In the genomic region with DNA sequence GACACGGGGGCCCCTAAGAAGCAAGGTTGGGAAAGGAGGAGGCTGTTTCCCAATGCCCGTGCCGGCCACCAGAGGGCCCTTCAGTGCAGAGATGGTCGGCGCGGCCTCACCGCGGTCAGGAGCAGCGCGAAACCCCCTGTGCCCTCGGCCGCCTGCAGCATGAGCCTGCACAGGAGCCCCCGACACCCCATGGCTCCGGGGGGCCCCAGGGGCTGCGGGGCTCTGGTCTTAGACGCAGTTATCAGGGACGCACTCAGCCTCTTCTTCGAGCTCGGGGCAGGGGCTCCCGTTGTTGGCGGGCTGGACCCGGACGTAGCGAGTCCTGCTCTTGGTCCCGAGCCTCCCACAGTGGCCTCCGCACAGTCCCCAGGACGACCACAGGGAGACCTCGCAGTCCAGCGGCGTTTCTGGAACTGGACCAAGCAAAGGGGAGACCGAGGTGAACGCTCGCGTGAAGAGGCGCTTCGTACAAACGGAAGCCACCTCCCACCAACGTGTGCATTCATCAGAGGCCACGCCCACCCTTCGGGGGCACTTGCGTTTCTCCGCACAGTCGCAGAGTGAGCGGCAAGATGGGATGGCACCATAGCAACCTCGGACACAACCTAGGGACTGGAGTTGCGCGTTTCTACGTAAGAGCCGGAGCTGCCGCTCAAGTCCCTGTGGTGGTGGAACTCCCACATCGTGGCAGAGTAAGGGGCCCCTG, we compare ENCODE assay signal across 1 cellular context.
TF ChIP-seq lines count a peak whose summit lies in the region.

No MANE protein-coding gene starts in this region.

TF ChIP-seq in HepG2, 621 proteins besides CTCF, POLR2A, EP300 and RAD21 (continued from another document and continues in another):
- no peak for TF ChIP-seq CBX1 (IDR thresholded peaks at IDR 0.05; ENCODE audit: low read depth)
- TF ChIP-seq, protein P1, sequence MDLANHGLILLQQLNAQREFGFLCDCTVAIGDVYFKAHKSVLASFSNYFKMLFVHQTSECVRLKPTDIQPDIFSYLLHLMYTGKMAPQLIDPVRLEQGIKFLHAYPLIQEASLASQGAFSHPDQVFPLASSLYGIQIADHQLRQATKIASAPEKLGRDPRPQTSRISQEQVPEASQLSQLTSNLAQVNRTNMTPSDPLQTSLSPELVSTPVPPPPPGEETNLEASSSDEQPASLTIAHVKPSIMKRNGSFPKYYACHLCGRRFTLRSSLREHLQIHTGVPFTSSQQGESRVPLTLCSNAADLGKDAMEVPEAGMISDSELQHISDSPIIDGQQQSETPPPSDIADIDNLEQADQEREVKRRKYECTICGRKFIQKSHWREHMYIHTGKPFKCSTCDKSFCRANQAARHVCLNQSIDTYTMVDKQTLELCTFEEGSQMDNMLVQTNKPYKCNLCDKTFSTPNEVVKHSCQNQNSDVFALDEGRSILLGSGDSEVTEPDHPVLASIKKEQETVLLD (CRISPR knock-in tag; IDR thresholded peaks at IDR 0.05; ENCODE audit: low read depth), result no peak
- no peak for TF ChIP-seq ZSCAN31 (CRISPR knock-in tag; IDR thresholded peaks at IDR 0.05; ENCODE audit: low read depth)
- TF ChIP-seq, protein P2, sequence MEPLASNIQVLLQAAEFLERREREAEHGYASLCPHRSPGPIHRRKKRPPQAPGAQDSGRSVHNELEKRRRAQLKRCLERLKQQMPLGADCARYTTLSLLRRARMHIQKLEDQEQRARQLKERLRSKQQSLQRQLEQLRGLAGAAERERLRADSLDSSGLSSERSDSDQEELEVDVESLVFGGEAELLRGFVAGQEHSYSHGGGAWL (CRISPR knock-in tag; IDR thresholded peaks at IDR 0.05), result no peak
- TF ChIP-seq, protein P3, sequence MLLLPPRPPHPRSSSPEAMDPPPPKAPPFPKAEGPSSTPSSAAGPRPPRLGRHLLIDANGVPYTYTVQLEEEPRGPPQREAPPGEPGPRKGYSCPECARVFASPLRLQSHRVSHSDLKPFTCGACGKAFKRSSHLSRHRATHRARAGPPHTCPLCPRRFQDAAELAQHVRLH (CRISPR knock-in tag; IDR thresholded peaks at IDR 0.05; ENCODE audit: borderline replicate concordance, low read depth), result no peak
- TF ChIP-seq SRSF1 (optimal IDR thresholded peaks at IDR 0.05; ENCODE audit: low read depth, low read length), result peak; percentile 55
- no peak for TF ChIP-seq ZNF841 (CRISPR knock-in tag; IDR thresholded peaks at IDR 0.05; ENCODE audit: borderline replicate concordance)
- TF ChIP-seq, protein P4, sequence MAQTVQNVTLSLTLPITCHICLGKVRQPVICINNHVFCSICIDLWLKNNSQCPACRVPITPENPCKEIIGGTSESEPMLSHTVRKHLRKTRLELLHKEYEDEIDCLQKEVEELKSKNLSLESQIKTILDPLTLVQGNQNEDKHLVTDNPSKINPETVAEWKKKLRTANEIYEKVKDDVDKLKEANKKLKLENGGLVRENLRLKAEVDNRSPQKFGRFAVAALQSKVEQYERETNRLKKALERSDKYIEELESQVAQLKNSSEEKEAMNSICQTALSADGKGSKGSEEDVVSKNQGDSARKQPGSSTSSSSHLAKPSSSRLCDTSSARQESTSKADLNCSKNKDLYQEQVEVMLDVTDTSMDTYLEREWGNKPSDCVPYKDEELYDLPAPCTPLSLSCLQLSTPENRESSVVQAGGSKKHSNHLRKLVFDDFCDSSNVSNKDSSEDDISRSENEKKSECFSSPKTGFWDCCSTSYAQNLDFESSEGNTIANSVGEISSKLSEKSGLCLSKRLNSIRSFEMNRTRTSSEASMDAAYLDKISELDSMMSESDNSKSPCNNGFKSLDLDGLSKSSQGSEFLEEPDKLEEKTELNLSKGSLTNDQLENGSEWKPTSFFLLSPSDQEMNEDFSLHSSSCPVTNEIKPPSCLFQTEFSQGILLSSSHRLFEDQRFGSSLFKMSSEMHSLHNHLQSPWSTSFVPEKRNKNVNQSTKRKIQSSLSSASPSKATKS (CRISPR knock-in tag; IDR thresholded peaks at IDR 0.05), result no peak
- TF ChIP-seq PAWR (CRISPR knock-in tag; IDR thresholded peaks at IDR 0.05; ENCODE audit: borderline replicate concordance), result no peak
- no peak for TF ChIP-seq ZNF83 (CRISPR knock-in tag; IDR thresholded peaks at IDR 0.05; ENCODE audit: borderline replicate concordance)
- no peak for TF ChIP-seq ZNF879 (CRISPR knock-in tag; IDR thresholded peaks at IDR 0.05)
- TF ChIP-seq, protein P5, sequence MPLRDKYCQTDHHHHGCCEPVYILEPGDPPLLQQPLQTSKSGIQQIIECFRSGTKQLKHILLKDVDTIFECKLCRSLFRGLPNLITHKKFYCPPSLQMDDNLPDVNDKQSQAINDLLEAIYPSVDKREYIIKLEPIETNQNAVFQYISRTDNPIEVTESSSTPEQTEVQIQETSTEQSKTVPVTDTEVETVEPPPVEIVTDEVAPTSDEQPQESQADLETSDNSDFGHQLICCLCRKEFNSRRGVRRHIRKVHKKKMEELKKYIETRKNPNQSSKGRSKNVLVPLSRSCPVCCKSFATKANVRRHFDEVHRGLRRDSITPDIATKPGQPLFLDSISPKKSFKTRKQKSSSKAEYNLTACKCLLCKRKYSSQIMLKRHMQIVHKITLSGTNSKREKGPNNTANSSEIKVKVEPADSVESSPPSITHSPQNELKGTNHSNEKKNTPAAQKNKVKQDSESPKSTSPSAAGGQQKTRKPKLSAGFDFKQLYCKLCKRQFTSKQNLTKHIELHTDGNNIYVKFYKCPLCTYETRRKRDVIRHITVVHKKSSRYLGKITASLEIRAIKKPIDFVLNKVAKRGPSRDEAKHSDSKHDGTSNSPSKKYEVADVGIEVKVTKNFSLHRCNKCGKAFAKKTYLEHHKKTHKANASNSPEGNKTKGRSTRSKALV (CRISPR knock-in tag; IDR thresholded peaks at IDR 0.05), result no peak
- TF ChIP-seq NFYC (CRISPR knock-in tag; IDR thresholded peaks at IDR 0.05), result no peak
- no peak for TF ChIP-seq ZKSCAN1 (IDR thresholded peaks at IDR 0.05; ENCODE audit: low read length)
- TF ChIP-seq, protein P6, sequence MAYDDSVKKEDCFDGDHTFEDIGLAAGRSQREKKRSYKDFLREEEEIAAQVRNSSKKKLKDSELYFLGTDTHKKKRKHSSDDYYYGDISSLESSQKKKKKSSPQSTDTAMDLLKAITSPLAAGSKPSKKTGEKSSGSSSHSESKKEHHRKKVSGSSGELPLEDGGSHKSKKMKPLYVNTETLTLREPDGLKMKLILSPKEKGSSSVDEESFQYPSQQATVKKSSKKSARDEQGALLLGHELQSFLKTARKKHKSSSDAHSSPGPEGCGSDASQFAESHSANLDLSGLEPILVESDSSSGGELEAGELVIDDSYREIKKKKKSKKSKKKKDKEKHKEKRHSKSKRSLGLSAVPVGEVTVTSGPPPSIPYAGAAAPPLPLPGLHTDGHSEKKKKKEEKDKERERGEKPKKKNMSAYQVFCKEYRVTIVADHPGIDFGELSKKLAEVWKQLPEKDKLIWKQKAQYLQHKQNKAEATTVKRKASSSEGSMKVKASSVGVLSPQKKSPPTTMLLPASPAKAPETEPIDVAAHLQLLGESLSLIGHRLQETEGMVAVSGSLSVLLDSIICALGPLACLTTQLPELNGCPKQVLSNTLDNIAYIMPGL (CRISPR knock-in tag; IDR thresholded peaks at IDR 0.05; ENCODE audit: borderline replicate concordance in 1 of 2, low read depth in 1 of 2), result peak; percentile 24 to 42; a peak in 1 of 4 replicates
- no peak for TF ChIP-seq ATAD3A (CRISPR knock-in tag; IDR thresholded peaks at IDR 0.05)
- 0 out of 2 replicates have a peak, but pooled peaks have one; percentile 41 for TF ChIP-seq EED (CRISPR knock-in tag; IDR thresholded peaks at IDR 0.05)
- TF ChIP-seq DNMT1 (CRISPR knock-in tag; IDR thresholded peaks at IDR 0.05), result 0 out of 2 replicates have a peak, but pooled peaks have one; percentile 32
- TF ChIP-seq ZNF326 (CRISPR knock-in tag; IDR thresholded peaks at IDR 0.05; ENCODE audit: borderline replicate concordance), result no peak
- TF ChIP-seq NAIF1 (CRISPR knock-in tag; IDR thresholded peaks at IDR 0.05; ENCODE audit: borderline replicate concordance), result no peak
- 0 out of 2 replicates have a peak, but pooled peaks have one; percentile 25 for TF ChIP-seq THAP11 (CRISPR knock-in tag; IDR thresholded peaks at IDR 0.05)
- TF ChIP-seq ZBTB7B (CRISPR knock-in tag; IDR thresholded peaks at IDR 0.05), result 0 out of 2 replicates have a peak, but pooled peaks have one; percentile 42
- TF ChIP-seq ZNF350 (CRISPR knock-in tag; IDR thresholded peaks at IDR 0.05; ENCODE audit: borderline replicate concordance, low read depth), result no peak
- TF ChIP-seq CENPT (CRISPR knock-in tag; IDR thresholded peaks at IDR 0.05; ENCODE audit: low read depth), result no peak
- TF ChIP-seq, protein P7, sequence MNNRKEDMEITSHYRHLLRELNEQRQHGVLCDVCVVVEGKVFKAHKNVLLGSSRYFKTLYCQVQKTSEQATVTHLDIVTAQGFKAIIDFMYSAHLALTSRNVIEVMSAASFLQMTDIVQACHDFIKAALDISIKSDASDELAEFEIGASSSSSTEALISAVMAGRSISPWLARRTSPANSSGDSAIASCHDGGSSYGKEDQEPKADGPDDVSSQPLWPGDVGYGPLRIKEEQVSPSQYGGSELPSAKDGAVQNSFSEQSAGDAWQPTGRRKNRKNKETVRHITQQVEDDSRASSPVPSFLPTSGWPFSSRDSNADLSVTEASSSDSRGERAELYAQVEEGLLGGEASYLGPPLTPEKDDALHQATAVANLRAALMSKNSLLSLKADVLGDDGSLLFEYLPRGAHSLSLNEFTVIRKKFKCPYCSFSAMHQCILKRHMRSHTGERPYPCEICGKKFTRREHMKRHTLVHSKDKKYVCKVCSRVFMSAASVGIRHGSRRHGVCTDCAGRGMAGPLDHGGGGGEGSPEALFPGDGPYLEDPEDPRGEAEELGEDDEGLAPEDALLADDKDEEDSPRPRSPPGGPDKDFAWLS (CRISPR knock-in tag; IDR thresholded peaks at IDR 0.05; ENCODE audit: borderline replicate concordance), result no peak
- TF ChIP-seq, protein P8, sequence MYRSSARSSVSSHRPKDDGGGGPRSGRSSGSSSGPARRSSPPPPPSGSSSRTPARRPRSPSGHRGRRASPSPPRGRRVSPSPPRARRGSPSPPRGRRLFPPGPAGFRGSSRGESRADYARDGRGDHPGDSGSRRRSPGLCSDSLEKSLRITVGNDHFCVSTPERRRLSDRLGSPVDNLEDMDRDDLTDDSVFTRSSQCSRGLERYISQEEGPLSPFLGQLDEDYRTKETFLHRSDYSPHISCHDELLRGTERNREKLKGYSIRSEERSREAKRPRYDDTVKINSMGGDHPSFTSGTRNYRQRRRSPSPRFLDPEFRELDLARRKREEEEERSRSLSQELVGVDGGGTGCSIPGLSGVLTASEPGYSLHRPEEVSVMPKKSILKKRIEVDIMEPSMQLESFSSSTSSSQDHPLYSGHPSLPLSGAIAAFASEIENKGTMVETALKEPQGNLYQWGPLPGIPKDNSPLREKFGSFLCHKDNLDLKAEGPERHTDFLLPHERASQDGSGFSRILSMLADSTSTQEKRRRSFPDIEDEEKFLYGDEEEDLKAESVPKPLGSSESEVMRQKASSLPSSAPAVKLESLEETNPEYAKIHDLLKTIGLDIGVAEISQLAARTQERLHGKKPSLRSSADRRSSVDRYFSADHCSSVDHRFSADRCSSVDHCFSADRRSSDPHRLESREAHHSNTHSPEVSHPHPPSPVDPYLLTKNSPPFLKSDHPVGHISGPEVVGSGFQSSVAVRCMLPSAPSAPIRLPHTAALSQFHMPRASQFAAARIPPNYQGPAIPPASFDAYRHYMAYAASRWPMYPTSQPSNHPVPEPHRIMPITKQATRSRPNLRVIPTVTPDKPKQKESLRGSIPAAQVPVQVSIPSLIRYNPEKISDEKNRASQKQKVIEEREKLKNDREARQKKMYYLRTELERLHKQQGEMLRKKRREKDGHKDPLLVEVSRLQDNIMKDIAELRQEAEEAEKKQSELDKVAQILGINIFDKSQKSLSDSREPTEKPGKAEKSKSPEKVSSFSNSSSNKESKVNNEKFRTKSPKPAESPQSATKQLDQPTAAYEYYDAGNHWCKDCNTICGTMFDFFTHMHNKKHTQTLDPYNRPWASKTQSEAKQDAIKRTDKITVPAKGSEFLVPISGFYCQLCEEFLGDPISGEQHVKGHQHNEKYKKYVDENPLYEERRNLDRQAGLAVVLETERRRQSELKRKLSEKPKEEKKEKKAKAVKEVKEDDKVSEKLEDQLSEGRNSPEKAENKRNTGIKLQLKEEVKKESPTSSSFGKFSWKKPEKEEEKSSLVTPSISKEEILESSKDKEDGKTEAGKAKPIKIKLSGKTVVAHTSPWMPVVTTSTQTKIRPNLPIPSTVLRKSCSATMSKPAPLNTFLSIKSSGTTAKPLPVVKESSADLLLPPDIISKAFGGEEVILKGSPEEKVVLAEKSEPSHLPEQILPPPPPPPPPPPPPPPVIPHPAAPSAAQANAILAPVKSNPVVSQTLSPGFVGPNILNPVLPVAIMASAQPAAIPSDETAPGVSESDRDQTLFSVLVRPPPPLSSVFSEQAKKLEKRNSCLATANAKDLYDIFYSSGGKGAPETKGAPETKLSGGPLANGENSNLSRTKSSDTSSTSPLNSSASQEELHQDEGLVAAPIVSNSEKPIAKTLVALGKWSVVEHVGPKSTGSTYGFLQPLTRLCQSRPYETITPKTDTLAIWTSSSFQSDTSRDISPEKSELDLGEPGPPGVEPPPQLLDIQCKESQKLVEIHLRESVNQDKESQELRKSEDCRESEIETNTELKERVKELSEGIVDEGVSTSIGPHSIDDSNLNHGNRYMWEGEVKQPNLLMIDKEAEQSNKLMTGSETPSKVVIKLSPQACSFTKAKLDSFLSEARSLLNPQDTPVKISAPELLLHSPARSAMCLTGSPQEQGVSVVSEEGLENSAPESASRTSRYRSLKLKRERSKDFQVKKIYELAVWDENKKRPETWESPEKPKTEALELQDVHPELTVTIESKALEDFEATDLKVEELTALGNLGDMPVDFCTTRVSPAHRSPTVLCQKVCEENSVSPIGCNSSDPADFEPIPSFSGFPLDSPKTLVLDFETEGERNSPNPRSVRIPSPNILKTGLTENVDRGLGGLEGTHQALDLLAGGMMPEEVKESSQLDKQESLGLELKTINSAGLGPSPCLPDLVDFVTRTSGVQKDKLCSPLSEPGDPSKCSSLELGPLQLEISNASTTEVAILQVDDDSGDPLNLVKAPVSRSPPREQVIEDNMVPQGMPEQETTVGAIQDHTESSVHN (CRISPR knock-in tag; IDR thresholded peaks at IDR 0.05), result no peak
- 0 out of 2 replicates have a peak, but pooled peaks have one; percentile 17 for TF ChIP-seq HDAC2 (CRISPR knock-in tag; IDR thresholded peaks at IDR 0.05)
- TF ChIP-seq, protein P9, sequence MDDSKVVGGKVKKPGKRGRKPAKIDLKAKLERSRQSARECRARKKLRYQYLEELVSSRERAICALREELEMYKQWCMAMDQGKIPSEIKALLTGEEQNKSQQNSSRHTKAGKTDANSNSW (CRISPR knock-in tag; IDR thresholded peaks at IDR 0.05; ENCODE audit: borderline replicate concordance), result no peak
- no peak for TF ChIP-seq PHF20 (CRISPR knock-in tag; IDR thresholded peaks at IDR 0.05)
- no peak for TF ChIP-seq ZNF136 (CRISPR knock-in tag; IDR thresholded peaks at IDR 0.05; ENCODE audit: low read depth)
- TF ChIP-seq, protein P10, sequence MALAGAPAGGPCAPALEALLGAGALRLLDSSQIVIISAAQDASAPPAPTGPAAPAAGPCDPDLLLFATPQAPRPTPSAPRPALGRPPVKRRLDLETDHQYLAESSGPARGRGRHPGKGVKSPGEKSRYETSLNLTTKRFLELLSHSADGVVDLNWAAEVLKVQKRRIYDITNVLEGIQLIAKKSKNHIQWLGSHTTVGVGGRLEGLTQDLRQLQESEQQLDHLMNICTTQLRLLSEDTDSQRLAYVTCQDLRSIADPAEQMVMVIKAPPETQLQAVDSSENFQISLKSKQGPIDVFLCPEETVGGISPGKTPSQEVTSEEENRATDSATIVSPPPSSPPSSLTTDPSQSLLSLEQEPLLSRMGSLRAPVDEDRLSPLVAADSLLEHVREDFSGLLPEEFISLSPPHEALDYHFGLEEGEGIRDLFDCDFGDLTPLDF (CRISPR knock-in tag; IDR thresholded peaks at IDR 0.05), result no peak
- no peak for TF ChIP-seq NONO (IDR thresholded peaks at IDR 0.05)
- TF ChIP-seq NONO (CRISPR knock-in tag; conservative IDR thresholded peaks at IDR 0.05), result no peak
- TF ChIP-seq KAT7 (CRISPR knock-in tag; IDR thresholded peaks at IDR 0.05; ENCODE audit: borderline replicate concordance), result no peak
- TF ChIP-seq ZNF329 (CRISPR knock-in tag; IDR thresholded peaks at IDR 0.05; ENCODE audit: low read depth), result 0 out of 2 replicates have a peak, but pooled peaks have one; percentile 19
- TF ChIP-seq SMAD9 (CRISPR knock-in tag; IDR thresholded peaks at IDR 0.05), result no peak
